ENCODE assay signal across 8 cellular contexts in genomic region chr15:26771917-26772587, GRCh38. TPM values are rescaled to one million over a fixed set of nuclear protein-coding genes. Genes with fewer than 3 reads are reported as not detected.
A peak's percentile ranks its signal among the peaks of the same experiment; 100 is the strongest.
DNase-seq lines count a peak whose midpoint lies in the region; ATAC-seq and TF ChIP-seq lines count a peak whose summit lies in the region.

No MANE protein-coding gene starts in this region.

- H3K27ac Mint-ChIP-seq in type B pancreatic cell: peak overlapping the region; percentile 60
- H3K27ac Mint-ChIP-seq in Calu3 (ENCODE audit: unreplicated experiment): no peak overlapping the region

- TF ChIP-seq CTCF in colonic mucosa (IDR thresholded peaks at IDR 0.05) (no peak), lower lobe of right lung (IDR thresholded peaks at IDR 0.05) (no peak), type B pancreatic cell (conservative IDR thresholded peaks at IDR 0.05) (no peak), Calu3 (IDR thresholded peaks at IDR 0.05; ENCODE audit: unreplicated experiment) (no peak)

- H3K27me3 ChIP-seq in colonic mucosa (peaks cover 22% of the 10 kb centered on the region), lower lobe of right lung (ENCODE audit: low read depth) (peaks cover 64% of the 10 kb centered on the region)

- H3K4me1 Mint-ChIP-seq in type B pancreatic cell (ENCODE audit: unreplicated experiment): peaks cover 8% of the 10 kb centered on the region
- H3K4me1 Mint-ChIP-seq in Calu3 (ENCODE audit: low read depth, unreplicated experiment): no peaks in the 10 kb centered on the region

- H3K27ac ChIP-seq in colonic mucosa: no peak overlapping the region
- H3K27ac ChIP-seq in lower lobe of right lung: no peak overlapping the region

- peaks cover 59% of the 10 kb centered on the region for H3K27me3 Mint-ChIP-seq in type B pancreatic cell
- no peaks in the 10 kb centered on the region for H3K27me3 Mint-ChIP-seq in Calu3 (ENCODE audit: unreplicated experiment)

- peak; percentile 35 to 65 for DNase-seq in NCI-H524 (lab: John Stamatoyannopoulos, UW)
- no peak for DNase-seq in NCI-H524 treated with DMSO at 0.1 percent for 48 hours (lab: John Stamatoyannopoulos, UW)
- no peak for DNase-seq in colonic mucosa
- no peak for DNase-seq in lower lobe of right lung
- DNase-seq in type B pancreatic cell (ENCODE audit: extremely low spot score, unreplicated experiment): no peak
- no peak for DNase-seq in Calu3

- BruUV-seq in Calu3 (replicated peaks; lab: Mats Ljungman, UMichigan): no TSS peak

- intact Hi-C loops in colonic mucosa (cut with DNase I) (no loop called here), lower lobe of right lung (cut with DNase I) (no loop called here), Calu3 (cut with micrococcal nuclease; ENCODE audit: unreplicated experiment) (no loop called here)

- CTCF ChIA-PET in Calu3 (lab: Charles Lee): no interaction called here

- H3K36me3 ChIP-seq in colonic mucosa (no peaks in the 10 kb centered on the region), lower lobe of right lung (no peaks in the 10 kb centered on the region)

- peak overlapping the region; percentile 88 for H3K4me3 Mint-ChIP-seq in type B pancreatic cell
- no peak overlapping the region for H3K4me3 Mint-ChIP-seq in Calu3 (ENCODE audit: low read depth, unreplicated experiment)

- no peak overlapping the region for H3K9ac ChIP-seq in colonic mucosa (ENCODE audit: low read depth in 2 of 2, low read length in 2 of 2)

- H3K9me3 ChIP-seq in colonic mucosa (no peaks in the 10 kb centered on the region), lower lobe of right lung (no peaks in the 10 kb centered on the region)

- H3K36me3 Mint-ChIP-seq in type B pancreatic cell: no peaks in the 10 kb centered on the region
- H3K36me3 Mint-ChIP-seq in Calu3 (ENCODE audit: insufficient read depth, unreplicated experiment): no peaks in the 10 kb centered on the region

- H3K4me1 ChIP-seq in colonic mucosa (no peaks in the 10 kb centered on the region), lower lobe of right lung (peaks cover 8% of the 10 kb centered on the region)

- H3K9me3 Mint-ChIP-seq in type B pancreatic cell: no peaks in the 10 kb centered on the region
- H3K9me3 Mint-ChIP-seq in Calu3 (ENCODE audit: low read depth, unreplicated experiment): peaks cover 2% of the 10 kb centered on the region

- H3K4me3 ChIP-seq in colonic mucosa: peak overlapping the region; percentile 5
- H3K4me3 ChIP-seq in lower lobe of right lung: peak overlapping the region; percentile 40

- peak; percentile 31 to 54 for ATAC-seq in lower lobe of right lung
- ATAC-seq in GM19452 (IDR thresholded peaks at IDR 0.05; ENCODE audit: unreplicated experiment): no peak
- ATAC-seq in HG02642 (IDR thresholded peaks at IDR 0.05; ENCODE audit: poor library complexity, unreplicated experiment): no peak

RNA-seq across cellular contexts. Expression of gene GABRB3, which starts 0.8 kb away (rescaled TPM):
- total RNA-seq in colonic mucosa: 1 to 10 TPM in 1 of 2 donors, under 1 TPM in 1; 0.72 to 1.1 TPM
- total RNA-seq in lower lobe of right lung: 5.5 TPM
- total RNA-seq in type B pancreatic cell (ENCODE audit: low replicate concordance): 25.7 and 28.5 TPM in 2 replicates
- not detected in 2 replicates for total RNA-seq in Calu3 (2022)

Comparison
In these comparisons a context has a peak if more than half of its experiments do, and no peak if none do; other contexts are left out.
1. DNase-seq: peak in NCI-H524 (2 of 2); none in NCI-H524 treated with DMSO at 0.1 percent for 48 hours (single experiment), colonic mucosa (single experiment), lower lobe of right lung (single experiment), type B pancreatic cell (single experiment) and Calu3 (single experiment).
2. ATAC-seq: peak in lower lobe of right lung (2 of 2); none in GM19452 (single experiment) and HG02642 (single experiment).